26 cellular contexts compared by ENCODE assay signal in genomic region chr3:131560795-131561194, GRCh38.
"Had no signal": no experiment of that assay in that cellular context is flagged by ENCODE, and none has a peak within 500 bp of the region (broad histone marks: within the 10 kb centered on the region; RNA-seq: fewer than 3 reads in every experiment).

No MANE protein-coding gene starts in this region.

- ATAC-seq: activated CD4-positive, alpha-beta T cell treated with anti-CD3 and anti-CD28 coated beads for 36 hours; activated T-cell treated with anti-CD3 and anti-CD28 coated beads, Interleukin-2, amount 50 U/mL, for 72 hours; body of pancreas had no signal

- DNase-seq: activated CD4-positive, alpha-beta memory T cell treated with anti-CD3 and anti-CD28 coated beads, Interleukin-2, amount 10 ng/mL, durations not matched to agents 7 days and 5 days; activated CD4-positive, alpha-beta T cell treated with anti-CD3 and anti-CD28 coated beads for 36 hours; activated CD4-positive, alpha-beta T cell treated with anti-CD3 and anti-CD28 coated beads, Interleukin-2, amount 50 U/mL, for 1 hour; activated CD8-positive, alpha-beta memory T cell treated with anti-CD3 and anti-CD28 coated beads, Interleukin-2, amount 50 U/mL, for 4 hours; activated naive CD4-positive, alpha-beta T cell treated with anti-CD3 and anti-CD28 coated beads, Interleukin-2, amount 50 U/mL, for 16 hours; activated naive CD8-positive, alpha-beta T cell treated with anti-CD3 and anti-CD28 coated beads, Interleukin-2, amount 10 ng/mL, durations not matched to agents 7 days and 5 days; activated T-cell treated with anti-CD3 and anti-CD28 coated beads, Interleukin-2, amount 50 U/mL, for 72 hours; adrenal gland; body of pancreas; KG1; NCI-H1048; NCI-H146; NCI-H187 treated with DMSO at 0.1 percent for 48 hours; NCI-H2081 treated with DMSO at 0.1 percent for 48 hours; NCI-H2227 treated with DMSO at 0.1 percent for 48 hours; NCI-H69; NK-92 treated with Interleukin-12 subunit alpha and Interleukin-12 subunit beta, amount 100 ng/mL, for 24 hours; Peyer's patch; Right ventricle myocardium superior; SJCRH30; SK-N-SH; T-helper 1 cell had no signal

- H3K36me3 ChIP-seq: adrenal gland, ascending aorta, Peyer's patch, SJCRH30 had no signal

- H3K4me2 ChIP-seq: SK-N-SH had no signal

- H3K4me3 Mint-ChIP-seq: activated CD4-positive, alpha-beta memory T cell treated with anti-CD3 and anti-CD28 coated beads, Interleukin-2, amount 10 ng/mL, durations not matched to agents 7 days and 5 days; activated CD4-positive, alpha-beta T cell treated with anti-CD3 and anti-CD28 coated beads for 36 hours; activated naive CD8-positive, alpha-beta T cell treated with anti-CD3 and anti-CD28 coated beads, Interleukin-2, amount 10 ng/mL, durations not matched to agents 7 days and 5 days; activated T-cell treated with anti-CD3 and anti-CD28 coated beads, Interleukin-2, amount 50 U/mL, for 72 hours; central memory CD8-positive, alpha-beta T cell had no signal

- H3K9ac ChIP-seq: SK-N-SH had no signal

- H3K4me1 ChIP-seq: adrenal gland, ascending aorta, body of pancreas, Peyer's patch, SJCRH30 had no signal

- H3K9me3 ChIP-seq: adrenal gland, ascending aorta, body of pancreas, Peyer's patch, SJCRH30, SK-N-SH had no signal

- H3K27ac Mint-ChIP-seq: activated CD4-positive, alpha-beta memory T cell treated with anti-CD3 and anti-CD28 coated beads, Interleukin-2, amount 10 ng/mL, durations not matched to agents 7 days and 5 days; activated CD4-positive, alpha-beta T cell treated with anti-CD3 and anti-CD28 coated beads for 36 hours; activated naive CD8-positive, alpha-beta T cell treated with anti-CD3 and anti-CD28 coated beads, Interleukin-2, amount 10 ng/mL, durations not matched to agents 7 days and 5 days; activated T-cell treated with anti-CD3 and anti-CD28 coated beads, Interleukin-2, amount 50 U/mL, for 72 hours had no signal

- H3K27ac ChIP-seq: adrenal gland, ascending aorta, body of pancreas, Peyer's patch, RWPE1, SJCRH30, VCaP had no signal

- H3K27me3 ChIP-seq: adrenal gland, ascending aorta, body of pancreas, Peyer's patch had no signal

- H3K9me3 Mint-ChIP-seq: activated CD4-positive, alpha-beta memory T cell treated with anti-CD3 and anti-CD28 coated beads, Interleukin-2, amount 10 ng/mL, durations not matched to agents 7 days and 5 days; activated naive CD8-positive, alpha-beta T cell treated with anti-CD3 and anti-CD28 coated beads, Interleukin-2, amount 10 ng/mL, durations not matched to agents 7 days and 5 days; activated T-cell treated with anti-CD3 and anti-CD28 coated beads, Interleukin-2, amount 50 U/mL, for 72 hours; central memory CD8-positive, alpha-beta T cell had no signal

- H3K36me3 Mint-ChIP-seq: activated naive CD8-positive, alpha-beta T cell treated with anti-CD3 and anti-CD28 coated beads, Interleukin-2, amount 10 ng/mL, durations not matched to agents 7 days and 5 days had no signal

- H3K4me1 Mint-ChIP-seq: activated CD4-positive, alpha-beta memory T cell treated with anti-CD3 and anti-CD28 coated beads, Interleukin-2, amount 10 ng/mL, durations not matched to agents 7 days and 5 days; activated CD4-positive, alpha-beta T cell treated with anti-CD3 and anti-CD28 coated beads for 36 hours; activated naive CD8-positive, alpha-beta T cell treated with anti-CD3 and anti-CD28 coated beads, Interleukin-2, amount 10 ng/mL, durations not matched to agents 7 days and 5 days; central memory CD8-positive, alpha-beta T cell had no signal

- H3K4me3 ChIP-seq: adrenal gland, ascending aorta, body of pancreas, Peyer's patch, SJCRH30 had no signal
